ENCODE assay signal across 1 cellular context in genomic region chr6:36977470-36977941, GRCh38.
TF ChIP-seq lines count a peak whose summit lies in the region.

No MANE protein-coding gene starts in this region.

TF ChIP-seq in HepG2, 621 proteins besides CTCF, POLR2A, EP300 and RAD21:
- TF ChIP-seq ZNF274 (CRISPR knock-in tag; IDR thresholded peaks at IDR 0.05) (no peak), STAG1 (CRISPR knock-in tag; IDR thresholded peaks at IDR 0.05) (peak; percentile 25; the same call in 1 of the 2 replicates), ZBTB33 (CRISPR knock-in tag; IDR thresholded peaks at IDR 0.05) (0 out of 2 replicates have a peak, but pooled peaks have one; percentile 41), ETV5 (CRISPR knock-in tag; IDR thresholded peaks at IDR 0.05; ENCODE audit: borderline replicate concordance) (no peak), PRDM4 (CRISPR knock-in tag; IDR thresholded peaks at IDR 0.05; ENCODE audit: borderline replicate concordance) (no peak), ZNF687 (CRISPR knock-in tag; IDR thresholded peaks at IDR 0.05) (0 out of 2 replicates have a peak, but pooled peaks have one; percentile 11), DNMT1 (CRISPR knock-in tag; IDR thresholded peaks at IDR 0.05) (peak; percentile 17; the same call in 1 of the 2 replicates), SMC3 (IDR thresholded peaks at IDR 0.05; ENCODE audit: low read length) (0 out of 2 replicates have a peak, but pooled peaks have one; percentile 2)
TF ChIP-seq in HepG2: peak in this region for 5.
